18 cellular contexts compared by ENCODE assay signal in the genomic region with DNA sequence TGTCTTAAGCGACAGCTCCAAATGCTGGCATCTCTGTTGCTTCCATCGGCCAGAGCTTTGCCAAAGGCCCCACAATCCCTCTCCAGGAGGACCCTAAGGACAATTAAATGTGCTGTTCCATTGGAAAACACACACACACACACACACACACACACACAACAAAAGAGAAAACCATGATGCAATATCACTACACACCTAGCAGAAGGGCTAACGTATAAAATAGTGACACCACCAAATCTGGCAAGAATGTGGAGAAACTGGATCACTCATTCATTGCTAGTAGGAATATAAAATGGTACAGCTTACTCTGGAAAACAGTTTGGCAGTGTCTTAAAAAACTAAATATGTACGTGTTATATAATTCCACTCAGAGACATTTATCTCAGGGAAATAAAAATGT. TPM values are rescaled to one million over a fixed set of nuclear protein-coding genes. Genes with fewer than 3 reads are reported as not detected.
DNase-seq lines count a peak whose midpoint lies in the region; ATAC-seq, FAIRE-seq and TF ChIP-seq lines count a peak whose summit lies in the region.
"Had no signal": no experiment of that assay in that cellular context is flagged by ENCODE, and none has a peak within 500 bp of the region (broad histone marks: within the 10 kb centered on the region; RNA-seq: fewer than 3 reads in every experiment).

No MANE protein-coding gene starts in this region.

- POLR2A ChIA-PET in K562 (lab: Yijun Ruan, JAX) (interaction anchor here (0.6 to 1.1 kb wide), 2 partner anchors 8 to 474 kb away, joined by 3 read pairs; no protein-coding TSS in a partner anchor), WTC11 (lab: Charles Lee) (interaction anchor here (0.6 kb wide), 1 partner anchor 240 kb away, joined by 3 read pairs; no protein-coding TSS in a partner anchor)

- TF ChIP-seq EP300 in K562 (IDR thresholded peaks at IDR 0.05; ENCODE audit: low read length), result no peak

- H3K79me2 ChIP-seq in K562 (ENCODE audit: control insufficient read depth, insufficient read depth, low read length), result no peaks in the 10 kb centered on the region
- H3K79me2 ChIP-seq in neural progenitor cell (ENCODE audit: low read depth), result no peaks in the 10 kb centered on the region

- in situ Hi-C loops in K562 (cut with MboI), result no loop called here

- intact Hi-C loops in K562 (cut with micrococcal nuclease), result no loop called here

- H3K36me3 Mint-ChIP-seq in endothelial cell (ENCODE audit: low read depth, unreplicated experiment) (peaks cover 9% of the 10 kb centered on the region), neural progenitor cell (peaks cover 4% of the 10 kb centered on the region), WTC11 (peaks cover 19% of the 10 kb centered on the region)
- H3K36me3 Mint-ChIP-seq: CD4-positive, CD25-positive, alpha-beta regulatory T cell; CD8-positive, alpha-beta T cell had no signal

- no peak for FAIRE-seq in K562 (lab: Jason Lieb, UNC)
- FAIRE-seq: G401.6, GM12892, H54 had no signal

- H3K9me3 ChIP-seq in K562 (replicated peaks; ENCODE audit: control insufficient read depth, insufficient read depth, low read depth, low read length), result no peaks in the 10 kb centered on the region
- no peaks in the 10 kb centered on the region for H3K9me3 ChIP-seq in neural progenitor cell (ENCODE audit: low read depth)
- H3K9me3 ChIP-seq: Caco-2, HAP-1 had no signal

- no peak overlapping the region for H3K9ac ChIP-seq in K562 (ENCODE audit: insufficient read depth in 1 of 2, low read depth in 2 of 2, low read length in 2 of 2)
- no peak overlapping the region for H3K9ac ChIP-seq in neural progenitor cell

- H3K4me1 ChIP-seq in K562 (replicated peaks in 1 of 2; ENCODE audit: control insufficient read depth in 2 of 2, insufficient read depth in 2 of 2, low read length in 2 of 2), result no peaks in the 10 kb centered on the region
- no peaks in the 10 kb centered on the region for H3K4me1 ChIP-seq in neural progenitor cell
- H3K4me1 ChIP-seq: Caco-2, HAP-1 had no signal

- H3K27ac Mint-ChIP-seq in endothelial cell (ENCODE audit: unreplicated experiment), result peak overlapping the region; percentile 8
- peak overlapping the region; percentile 54 for H3K27ac Mint-ChIP-seq in neural progenitor cell
- no peak overlapping the region for H3K27ac Mint-ChIP-seq in WTC11
- H3K27ac Mint-ChIP-seq: CD8-positive, alpha-beta T cell; HFFc6 had no signal

- CTCF ChIA-PET in K562 (lab: Yijun Ruan, JAX; ENCODE audit: low intra/inter-chr PET ratio), result no interaction called here
- CTCF ChIA-PET in WTC11 (lab: Charles Lee), result no interaction called here

- H3K4me2 ChIP-seq in K562 (ENCODE audit: insufficient read depth, low read length) (no peak overlapping the region), neural progenitor cell (no peak overlapping the region)

- H3K27me3 Mint-ChIP-seq in endothelial cell (ENCODE audit: unreplicated experiment) (peaks cover 3% of the 10 kb centered on the region), neural progenitor cell (ENCODE audit: insufficient read depth, low read depth) (peaks cover 9% of the 10 kb centered on the region), WTC11 (ENCODE audit: low read depth) (peaks cover 9% of the 10 kb centered on the region)

- ATAC-seq in K562 (no peak), WTC11 (no peak), HG02981 (IDR thresholded peaks at IDR 0.05; ENCODE audit: unreplicated experiment) (no peak)
- ATAC-seq: CD8-positive, alpha-beta T cell had no signal

- H3K9me1 ChIP-seq in K562 (ENCODE audit: control insufficient read depth, insufficient read depth, low read length), result no peaks in the 10 kb centered on the region

- H3K36me3 ChIP-seq in K562 (ENCODE audit: control insufficient read depth, insufficient read depth, low read length) (no peaks in the 10 kb centered on the region), neural progenitor cell (no peaks in the 10 kb centered on the region)
- H3K36me3 ChIP-seq: HAP-1 had no signal

- peak overlapping the region; percentile 69 for H3K4me3 Mint-ChIP-seq in endothelial cell (ENCODE audit: unreplicated experiment)
- no peak overlapping the region for H3K4me3 Mint-ChIP-seq in neural progenitor cell
- no peak overlapping the region for H3K4me3 Mint-ChIP-seq in WTC11
- H3K4me3 Mint-ChIP-seq: CD4-positive, CD25-positive, alpha-beta regulatory T cell; CD8-positive, alpha-beta T cell; HFFc6 had no signal

- no peak for TF ChIP-seq POLR2A in K562 (conservative IDR thresholded peaks at IDR 0.05)

- no TSS peak for BruUV-seq in K562 (replicated peaks; lab: Mats Ljungman, UMichigan)

- peaks cover 6% of the 10 kb centered on the region for H3K9me3 Mint-ChIP-seq in endothelial cell (ENCODE audit: unreplicated experiment)
- peaks cover 19% of the 10 kb centered on the region for H3K9me3 Mint-ChIP-seq in neural progenitor cell
- H3K9me3 Mint-ChIP-seq in WTC11, result peaks cover 23% of the 10 kb centered on the region
- H3K9me3 Mint-ChIP-seq: CD8-positive, alpha-beta T cell; HFFc6 had no signal

- H3K27ac ChIP-seq in K562 (ENCODE audit: extremely low read depth, low read depth, low read length), result no peak overlapping the region
- H3K27ac ChIP-seq in neural progenitor cell, result no peak overlapping the region

- peaks cover 3% of the 10 kb centered on the region for H3K4me1 Mint-ChIP-seq in endothelial cell (ENCODE audit: unreplicated experiment)
- H3K4me1 Mint-ChIP-seq in neural progenitor cell, result peaks cover 4% of the 10 kb centered on the region
- no peaks in the 10 kb centered on the region for H3K4me1 Mint-ChIP-seq in WTC11

- H4K20me1 ChIP-seq in K562 (replicated peaks; ENCODE audit: control insufficient read depth, insufficient read depth, low read length), result no peaks in the 10 kb centered on the region
- no peaks in the 10 kb centered on the region for H4K20me1 ChIP-seq in neural progenitor cell (ENCODE audit: low read depth)

- H3K27me3 ChIP-seq in K562 (ENCODE audit: control insufficient read depth in 2 of 2, insufficient read depth in 2 of 2, low read length in 2 of 2), result peaks cover 0 to 4% of the 10 kb centered on the region in 2 experiments; a peak in 1 of 5 replicates
- no peaks in the 10 kb centered on the region for H3K27me3 ChIP-seq in neural progenitor cell

- DNase-seq in K562 (ENCODE audit: extremely low read depth in 1 of 4, low spot score in 3 of 4), result no peak
- DNase-seq in endothelial cell (ENCODE audit: low spot score), result no peak
- no peak for DNase-seq in neural progenitor cell (ENCODE audit: low spot score)
- no peak for DNase-seq in activated CD4-positive, alpha-beta T cell treated with anti-CD3 and anti-CD28 coated beads for 4 hours
- no peak for DNase-seq in WTC11 (ENCODE audit: low spot score)
- DNase-seq: C1 segment of cervical spinal cord; Caco-2; CD4-positive, CD25-positive, alpha-beta regulatory T cell; CD8-positive, alpha-beta T cell; DMS153; DND-41; GOT3; HFFc6 had no signal

- 42% methylated on average over 4 of the region's 4 CpGs for WGBS in K562 (ENCODE audit: insufficient coverage, low coverage, missing lambda C conversion rate)

- TF ChIP-seq RAD21 in K562 (CRISPR knock-in tag; conservative IDR thresholded peaks at IDR 0.05 in 1 of 2, IDR thresholded peaks at IDR 0.05 in 1 of 2), result no peak

- H2AFZ ChIP-seq in K562 (ENCODE audit: low read depth, low read length), result no peak overlapping the region
- no peak overlapping the region for H2AFZ ChIP-seq in neural progenitor cell (replicated peaks)

- no peaks in the 10 kb centered on the region for H3F3A ChIP-seq in neural progenitor cell (ENCODE audit: low read depth)

- H3K4me3 ChIP-seq in K562, result no peak overlapping the region
- no peak overlapping the region for H3K4me3 ChIP-seq in neural progenitor cell
- H3K4me3 ChIP-seq: HAP-1 had no signal

- TF ChIP-seq CTCF in K562 (IDR thresholded peaks at IDR 0.05 in 2 of 3, conservative IDR thresholded peaks at IDR 0.05 in 1 of 3; ENCODE audit: insufficient read depth in 2 of 3, low read depth in 1 of 3, low read length in 3 of 3) (no peak), endothelial cell (IDR thresholded peaks at IDR 0.05; ENCODE audit: unreplicated experiment) (no peak), neural progenitor cell (IDR thresholded peaks at IDR 0.05) (no peak), WTC11 (IDR thresholded peaks at IDR 0.05) (no peak)

TF ChIP-seq in K562, 482 proteins besides CTCF, POLR2A, EP300 and RAD21 (continues in another document):
- TF ChIP-seq CEBPG (CRISPR knock-in tag; IDR thresholded peaks at IDR 0.05) (0 out of 2 replicates have a peak, but pooled peaks have one; percentile 17), CEBPG (tag; conservative IDR thresholded peaks at IDR 0.05 in 1 of 2, IDR thresholded peaks at IDR 0.05 in 1 of 2) (0 out of 4 replicates have a peak, but pooled peaks of 1 of the 2 experiments have one; percentile 27), TRIM24 (IDR thresholded peaks at IDR 0.05) (peak in 1 of 2 experiments; percentile 36; a peak in 1 of 4 replicates)

RNA-seq across cellular contexts. Expression of a gene that starts 13.0 kb away (rescaled TPM):
- total RNA-seq in K562 (2011; cell fraction: chromatin; rRNA removed; ENCODE audit: low replicate concordance), result 0.86 and 3.8 TPM in 2 replicates
- total RNA-seq in K562 (2011; cell fraction: nucleolus; rRNA removed), result 2.8 and 2.9 TPM in 2 replicates
- total RNA-seq in K562 (2011; cell fraction: nucleoplasm; rRNA removed), result 3.7 and 5.0 TPM in 2 replicates
- total RNA-seq in K562 (2014; rRNA removed) (3.5 and 5.4 TPM in 2 replicates), K562 (2014; rRNA removed; fragmentation: Illumina TruSeq; extraction: Trizol) (9.5 and 10.2 TPM in 2 replicates), K562 (2015; rRNA removed; fragmentation: Illumina TruSeq; extraction: Trizol) (8.5 and 10.0 TPM in 2 replicates), K562 (2021) (7.4 and 8.1 TPM in 2 replicates), endothelial cell (ENCODE audit: unreplicated experiment) (15.2 TPM), neural progenitor cell (ENCODE audit: low replicate concordance) (23.4 and 33.7 TPM in 2 replicates), WTC11 (2021) (8.7 to 13.6 TPM (median 13.2 TPM) in 3 replicates)
- polyA plus RNA-seq in K562 (2011; rRNA removed) (6.1 and 10.7 TPM in 2 replicates), K562 (2014; fragmentation: Illumina TruSeq; extraction: Trizol) (6.1 and 6.9 TPM in 2 replicates), K562 (2014; fragmentation: Nextera tagmentation; extraction: Ambion mirVana) (10 to 100 TPM; 32.5 to 43.3 TPM), K562 (2014; rRNA removed) (6.2 and 8.0 TPM in 2 replicates)
- polyA plus RNA-seq in K562 (2011; cell fraction: cytosol; rRNA removed), result 5.5 and 5.7 TPM in 2 replicates
- polyA plus RNA-seq in K562 (2011; cell fraction: nucleus; rRNA removed), result 1.1 and 2.0 TPM in 2 replicates
- polyA plus RNA-seq in K562 (2012), result 8.5 and 11.2 TPM in 2 replicates
- 1.8 and 3.7 TPM in 2 replicates for polyA minus RNA-seq in K562 (2011; rRNA and poly(A)+ RNA removed)
- 1.4 and 3.5 TPM in 2 replicates for polyA minus RNA-seq in K562 (2011; cell fraction: cytosol; rRNA and poly(A)+ RNA removed)
- 0.67 and 1.1 TPM in 2 replicates for polyA minus RNA-seq in K562 (2011; cell fraction: nucleus; rRNA and poly(A)+ RNA removed)
